ENCODE assay signal across 8 cellular contexts in the genomic region with DNA sequence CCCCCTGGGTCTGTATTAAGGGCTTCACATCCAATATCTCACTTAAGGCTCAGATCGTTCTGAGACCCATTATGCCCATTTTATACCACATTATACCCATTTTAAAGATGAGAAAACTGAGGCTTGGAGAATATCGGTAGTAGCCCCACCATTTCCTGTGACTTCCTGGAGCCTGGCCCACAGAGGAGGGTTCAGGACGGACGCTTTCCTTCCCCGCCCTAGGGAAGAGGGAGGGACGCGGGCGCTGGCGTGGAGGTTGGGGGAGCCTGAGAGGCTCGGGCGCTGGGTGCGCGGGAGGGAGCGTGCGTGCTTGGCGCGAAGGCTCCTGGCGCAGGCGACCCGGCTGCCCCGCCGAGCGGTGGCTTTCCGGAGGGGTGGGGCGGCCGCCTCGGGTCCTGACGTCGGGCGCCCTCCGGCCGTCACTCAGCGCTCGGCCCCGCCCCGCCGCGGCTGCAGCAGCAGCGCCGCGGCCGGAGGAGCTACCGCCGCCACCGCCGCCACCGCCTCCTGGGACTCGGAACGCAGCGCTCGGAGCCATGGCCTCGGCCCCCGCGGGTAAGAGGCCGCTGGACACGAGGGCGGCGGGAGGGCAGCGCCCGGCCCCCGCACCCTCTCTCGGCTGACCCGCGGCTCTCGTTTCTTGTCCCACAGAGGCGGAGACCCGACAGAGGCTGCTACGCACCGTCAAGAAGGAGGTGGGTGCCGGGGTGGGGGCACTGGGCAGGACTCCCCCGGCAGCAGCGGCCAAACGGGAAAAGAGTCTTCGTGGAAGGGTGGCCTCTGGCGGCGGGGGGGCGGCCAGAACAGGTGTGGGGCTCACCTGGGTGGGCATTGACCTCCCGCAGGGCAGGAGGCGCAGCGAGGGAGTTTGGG. TPM values are rescaled to one million over a fixed set of nuclear protein-coding genes. Genes with fewer than 3 reads are reported as not detected.
DNase-seq lines count a peak whose midpoint lies in the region; ATAC-seq and TF ChIP-seq lines count a peak whose summit lies in the region.

A gene with protein sequence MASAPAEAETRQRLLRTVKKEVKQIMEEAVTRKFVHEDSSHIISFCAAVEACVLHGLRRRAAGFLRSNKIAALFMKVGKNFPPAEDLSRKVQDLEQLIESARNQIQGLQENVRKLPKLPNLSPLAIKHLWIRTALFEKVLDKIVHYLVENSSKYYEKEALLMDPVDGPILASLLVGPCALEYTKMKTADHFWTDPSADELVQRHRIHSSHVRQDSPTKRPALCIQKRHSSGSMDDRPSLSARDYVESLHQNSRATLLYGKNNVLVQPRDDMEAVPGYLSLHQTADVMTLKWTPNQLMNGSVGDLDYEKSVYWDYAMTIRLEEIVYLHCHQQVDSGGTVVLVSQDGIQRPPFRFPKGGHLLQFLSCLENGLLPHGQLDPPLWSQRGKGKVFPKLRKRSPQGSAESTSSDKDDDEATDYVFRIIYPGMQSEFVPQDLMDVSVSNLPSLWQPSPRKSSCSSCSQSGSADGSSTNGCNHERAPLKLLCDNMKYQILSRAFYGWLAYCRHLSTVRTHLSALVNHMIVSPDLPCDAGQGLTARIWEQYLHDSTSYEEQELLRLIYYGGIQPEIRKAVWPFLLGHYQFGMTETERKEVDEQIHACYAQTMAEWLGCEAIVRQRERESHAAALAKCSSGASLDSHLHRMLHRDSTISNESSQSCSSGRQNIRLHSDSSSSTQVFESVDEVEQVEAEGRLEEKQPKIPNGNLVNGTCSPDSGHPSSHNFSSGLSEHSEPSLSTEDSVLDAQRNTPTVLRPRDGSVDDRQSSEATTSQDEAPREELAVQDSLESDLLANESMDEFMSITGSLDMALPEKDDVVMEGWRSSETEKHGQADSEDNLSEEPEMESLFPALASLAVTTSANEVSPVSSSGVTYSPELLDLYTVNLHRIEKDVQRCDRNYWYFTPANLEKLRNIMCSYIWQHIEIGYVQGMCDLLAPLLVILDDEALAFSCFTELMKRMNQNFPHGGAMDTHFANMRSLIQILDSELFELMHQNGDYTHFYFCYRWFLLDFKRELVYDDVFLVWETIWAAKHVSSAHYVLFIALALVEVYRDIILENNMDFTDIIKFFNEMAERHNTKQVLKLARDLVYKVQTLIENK (plus strand): TSS at position 422 of the 873 bp plus-strand sequence. CDS start 115 bp downstream, at position 537.

- no peaks in the 10 kb centered on the region for H4K20me1 ChIP-seq in OCI-LY7 (ENCODE audit: insufficient read depth, low read length)

- no peaks in the 10 kb centered on the region for H3K27me3 ChIP-seq in muscle layer of colon (ENCODE audit: control insufficient read depth in 1 of 2, insufficient read depth in 2 of 2, low read length in 2 of 2)

- H3K27ac ChIP-seq in OCI-LY7 (ENCODE audit: low read depth, low read length, poor library complexity, severe bottlenecking) = no peak within 1 kb of the TSS
- peak within 1 kb of the TSS; percentile 56 for H3K27ac ChIP-seq in muscle layer of colon (ENCODE audit: low read depth, low read length)

- H3K27ac Mint-ChIP-seq in activated T-cell treated with anti-CD3 and anti-CD28 coated beads, Interleukin-2, amount 50 U/mL, for 24 hours = peak within 1 kb of the TSS; percentile 36

- peak; percentile 69 for ATAC-seq in HG03442 (IDR thresholded peaks at IDR 0.05; ENCODE audit: unreplicated experiment)
- peak; percentile 79 for ATAC-seq in esophagus mucosa
- no peak for ATAC-seq in GM21528 (IDR thresholded peaks at IDR 0.05; ENCODE audit: low FRiP score, unreplicated experiment)

- BruUV-seq in OCI-LY7 (replicated peaks; lab: Mats Ljungman, UMichigan) = no TSS peak

- no peaks in the 10 kb centered on the region for H3K79me2 ChIP-seq in OCI-LY7 (ENCODE audit: insufficient read depth, low read depth, low read length)

- H2AFZ ChIP-seq in OCI-LY7 (ENCODE audit: low read length) = no peak within 1 kb of the TSS

- H3K9ac ChIP-seq in muscle layer of colon (ENCODE audit: low read length) = peak within 1 kb of the TSS; percentile 49

- CTCF ChIA-PET in OCI-LY7 (lab: Charles Lee; ENCODE audit: unreplicated experiment) = no interaction called here

- no peak for TF ChIP-seq CTCF in OCI-LY7 (conservative IDR thresholded peaks at IDR 0.05; ENCODE audit: low read length)

- no peaks in the 10 kb centered on the region for H3K36me3 Mint-ChIP-seq in activated T-cell treated with anti-CD3 and anti-CD28 coated beads, Interleukin-2, amount 50 U/mL, for 24 hours (ENCODE audit: low read depth)

- no peaks in the 10 kb centered on the region for H3K9me2 ChIP-seq in OCI-LY7 (ENCODE audit: insufficient read depth, low read length)

- peaks cover 33% of the 10 kb centered on the region for H3K4me1 Mint-ChIP-seq in activated T-cell treated with anti-CD3 and anti-CD28 coated beads, Interleukin-2, amount 50 U/mL, for 24 hours (ENCODE audit: low read depth)

- H3K4me3 ChIP-seq in OCI-LY7 (ENCODE audit: low read depth, low read length, poor library complexity, severe bottlenecking) = no peak within 1 kb of the TSS
- H3K4me3 ChIP-seq in muscle layer of colon (ENCODE audit: low read depth in 1 of 2, low read length in 2 of 2) = peak within 1 kb of the TSS; percentile 67 to 70

- H3K9me3 ChIP-seq in OCI-LY7 (ENCODE audit: low read length) = no peaks in the 10 kb centered on the region
- H3K9me3 ChIP-seq in muscle layer of colon (ENCODE audit: low read length) = no peaks in the 10 kb centered on the region

- H3K27me3 Mint-ChIP-seq in activated T-cell treated with anti-CD3 and anti-CD28 coated beads, Interleukin-2, amount 50 U/mL, for 24 hours = peaks cover 3% of the 10 kb centered on the region

- POLR2A ChIA-PET in OCI-LY7 (lab: Charles Lee) = no interaction called here

- DNase-seq in DMS153 treated with DMSO at 0.1 percent for 48 hours (lab: John Stamatoyannopoulos, UW; ENCODE audit: unreplicated experiment) (peak; percentile 61), OCI-LY7 (ENCODE audit: low spot score) (no peak)
- peak; percentile 86 for DNase-seq in activated T-cell treated with anti-CD3 and anti-CD28 coated beads, Interleukin-2, amount 50 U/mL, for 24 hours
- peak; percentile 84 for DNase-seq in stimulated activated CD8-positive, alpha-beta memory T cell treated with anti-CD3 and anti-CD28 coated beads, Interleukin-4, amount 100 ng/mL, for 48 hours

- H3K9me3 Mint-ChIP-seq in activated T-cell treated with anti-CD3 and anti-CD28 coated beads, Interleukin-2, amount 50 U/mL, for 24 hours = no peaks in the 10 kb centered on the region

- H3K36me3 ChIP-seq in OCI-LY7 (ENCODE audit: insufficient read depth, low read length) = no peaks in the 10 kb centered on the region
- H3K36me3 ChIP-seq in muscle layer of colon (ENCODE audit: insufficient read depth, low read length) = no peaks in the 10 kb centered on the region

- peak within 1 kb of the TSS; percentile 20; the same call in 1 of the 2 replicates for H3K4me2 ChIP-seq in OCI-LY7 (ENCODE audit: low read length)

- H3K4me1 ChIP-seq in OCI-LY7 (ENCODE audit: insufficient read depth, low read length, poor library complexity, severe bottlenecking) (no peaks in the 10 kb centered on the region), muscle layer of colon (ENCODE audit: insufficient read depth, low read length) (peaks cover 23% of the 10 kb centered on the region)

- intact Hi-C loops in OCI-LY7 (cut with micrococcal nuclease; ENCODE audit: unreplicated experiment) = no loop called here

- H3K4me3 Mint-ChIP-seq in activated T-cell treated with anti-CD3 and anti-CD28 coated beads, Interleukin-2, amount 50 U/mL, for 24 hours = peak within 1 kb of the TSS; percentile 69

RNA-seq across cellular contexts. Expression of the gene that starts here (rescaled TPM):
- not detected in 2 replicates for total RNA-seq in OCI-LY7 (2014; rRNA removed; shearing (Covaris generic))
- not detected in 2 replicates for total RNA-seq in OCI-LY7 (2022)
- 0.20 TPM for total RNA-seq in esophagus mucosa

Comparison
In these comparisons a context has a peak if more than half of its experiments do, and no peak if none do; other contexts are left out.
1. Peak in ATAC-seq in esophagus mucosa; RNA of the gene not detected or under 1 TPM.